In the genomic region with DNA sequence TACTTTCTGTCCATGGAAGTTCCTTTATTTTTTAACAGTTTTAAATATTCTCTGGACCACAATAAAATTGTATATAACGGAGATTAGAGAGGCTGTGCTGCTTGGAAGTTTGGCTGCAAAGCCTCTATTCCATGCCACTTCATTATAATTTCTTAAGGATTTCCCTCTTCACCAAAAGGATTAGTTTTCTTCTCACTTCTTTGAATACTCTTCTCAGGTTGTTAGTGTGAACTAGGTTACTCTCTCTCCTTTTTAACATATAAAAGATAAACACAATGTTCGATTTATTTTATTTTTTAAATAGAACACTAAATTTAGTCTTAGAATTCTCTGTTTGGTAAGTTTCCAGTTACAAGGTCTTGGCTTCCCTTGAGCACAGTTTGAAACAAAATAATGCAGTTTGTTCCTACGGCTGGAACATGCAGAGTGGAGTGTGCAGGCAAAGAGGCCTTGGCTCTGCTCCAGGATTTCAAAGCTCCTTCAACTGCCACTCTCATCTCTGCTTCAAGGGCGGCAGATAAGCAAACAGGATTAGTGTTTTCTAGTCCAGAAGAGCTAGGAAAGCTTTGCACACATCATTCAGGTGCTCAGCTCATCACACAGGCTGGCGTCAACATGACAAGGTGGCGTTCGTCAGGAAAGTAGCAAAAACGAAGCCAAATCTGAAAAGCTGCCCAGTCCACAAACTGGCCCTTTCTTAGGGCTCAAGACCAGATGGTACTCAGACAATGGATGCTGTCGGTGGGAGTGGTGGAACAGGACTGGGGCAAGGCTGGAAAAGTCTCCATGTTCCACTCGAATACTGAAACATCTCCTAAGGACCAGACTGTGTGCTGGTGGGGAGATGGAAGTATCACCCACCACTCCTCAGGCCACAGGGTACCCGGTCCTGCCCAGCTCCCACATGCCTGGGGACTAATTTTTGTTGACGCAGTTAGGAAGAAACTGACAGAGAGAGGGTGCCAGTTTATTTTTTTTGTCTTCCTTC, we compare ENCODE assay signal across 9 cellular contexts.
A peak's percentile ranks its signal among the peaks of the same experiment; 100 is the strongest.
DNase-seq lines count a peak whose midpoint lies in the region; ATAC-seq and TF ChIP-seq lines count a peak whose summit lies in the region.
"Had no signal": no experiment of that assay in that cellular context is flagged by ENCODE, and none has a peak within 500 bp of the region (broad histone marks: within the 10 kb centered on the region; RNA-seq: fewer than 3 reads in every experiment).

No MANE protein-coding gene starts in this region.

- H3K9me3 ChIP-seq in cardiac muscle cell (ENCODE audit: low read depth): no peaks in the 10 kb centered on the region
- H3K9me3 ChIP-seq in T-helper 17 cell (ENCODE audit: control insufficient read depth, low read length, poor library complexity, severe bottlenecking): no peaks in the 10 kb centered on the region
- H3K9me3 ChIP-seq: spleen had no signal

- no peaks in the 10 kb centered on the region for H3K36me3 ChIP-seq in cardiac muscle cell

- no peak for ATAC-seq in T-helper 17 cell
- no peak for ATAC-seq in HG02678 (IDR thresholded peaks at IDR 0.05; ENCODE audit: unreplicated experiment)

- no peak overlapping the region for H3K4me3 ChIP-seq in cardiac muscle cell
- H3K4me3 ChIP-seq: spleen had no signal

- H3K27me3 Mint-ChIP-seq in T-helper 17 cell: no peaks in the 10 kb centered on the region

- H3K36me3 Mint-ChIP-seq in T-helper 17 cell (ENCODE audit: low read depth): no peaks in the 10 kb centered on the region

- no peak overlapping the region for H3K4me3 Mint-ChIP-seq in T-helper 17 cell

- no peak overlapping the region for H3K27ac Mint-ChIP-seq in T-helper 17 cell

- peaks cover 50% of the 10 kb centered on the region for H3K4me1 ChIP-seq in cardiac muscle cell (ENCODE audit: low read depth)

- DNase-seq in NCI-H1436 (lab: John Stamatoyannopoulos, UW) (peak; percentile 91), SHP77 (lab: John Stamatoyannopoulos, UW) (peak; percentile 89 to 92), cardiac muscle cell (ENCODE audit: low read depth in 1 of 2, low spot score in 1 of 2) (peak; percentile 64 to 88), substantia nigra (lab: John Stamatoyannopoulos, UW) (peak in 35 of 49 donors; percentile 1 to 65 (median 17)), iPS-NIHi11 (ENCODE audit: low spot score) (no peak), T-helper 17 cell (no peak)
- DNase-seq in activated CD4-positive, CD25-positive, alpha-beta regulatory T cell treated with anti-CD3 and anti-CD28 coated beads, Interleukin-2, amount 50 U/mL, for 72 hours: no peak
- DNase-seq: spleen had no signal

- H3K27me3 ChIP-seq in cardiac muscle cell: no peaks in the 10 kb centered on the region
- H3K27me3 ChIP-seq: spleen had no signal

- TF ChIP-seq CTCF in cardiac muscle cell (IDR thresholded peaks at IDR 0.05; ENCODE audit: low read depth, low read length): no peak

- H3K4me1 Mint-ChIP-seq in T-helper 17 cell: peaks cover 14% of the 10 kb centered on the region

- H3K27ac ChIP-seq in cardiac muscle cell: peak overlapping the region; percentile 48
- no peak overlapping the region for H3K27ac ChIP-seq in substantia nigra (ENCODE audit: low read depth, low read length, poor library complexity, severe bottlenecking)
- H3K27ac ChIP-seq: spleen had no signal

Comparison
In these comparisons a context has a peak if more than half of its experiments do, and no peak if none do; other contexts are left out.
1. DNase-seq: peak in NCI-H1436 (single experiment), SHP77 (2 of 2), cardiac muscle cell (2 of 2) and substantia nigra (35 of 49); none in activated CD4-positive, CD25-positive, alpha-beta regulatory T cell treated with anti-CD3 and anti-CD28 coated beads, Interleukin-2, amount 50 U/mL, for 72 hours (single experiment), iPS-NIHi11 (single experiment) and T-helper 17 cell (0 of 3).